ENCODE assay signal across 1 cellular context in genomic region chr4:94410678-94411206, GRCh38.
A peak's percentile ranks its signal among the peaks of the same experiment; 100 is the strongest.
TF ChIP-seq lines count a peak whose summit lies in the region.

No MANE protein-coding gene starts in this region.

TF ChIP-seq in HEK293, 187 proteins besides CTCF, POLR2A, EP300 and RAD21 (continued from another document and continues in another):
- TF ChIP-seq PATZ1 (tag by site-specific recombination; IDR thresholded peaks at IDR 0.05) (peak; percentile 44; the same call in 1 of the 2 replicates), ELK4 (IDR thresholded peaks at IDR 0.05; ENCODE audit: borderline replicate concordance, low read depth, low read length) (no peak), ZNF658 (tag by site-specific recombination; IDR thresholded peaks at IDR 0.05) (no peak), KLF8 (tag by site-specific recombination; IDR thresholded peaks at IDR 0.05) (0 out of 2 replicates have a peak, but pooled peaks have one; percentile 32), ZNF335 (tag by site-specific recombination; conservative IDR thresholded peaks at IDR 0.05) (peak; percentile 82), SP2 (tag by site-specific recombination; IDR thresholded peaks at IDR 0.05) (no peak), ZNF600 (tag by site-specific recombination; IDR thresholded peaks at IDR 0.05) (peak; percentile 81), ZNF302 (tag by site-specific recombination; IDR thresholded peaks at IDR 0.05; ENCODE audit: low read depth) (no peak), IKZF3 (tag by site-specific recombination; IDR thresholded peaks at IDR 0.05) (peak; percentile 71), PRDM1 (tag by site-specific recombination; IDR thresholded peaks at IDR 0.05) (peak; percentile 61; the same call in 1 of the 2 replicates), TRIM28 (IDR thresholded peaks at IDR 0.05; ENCODE audit: borderline replicate concordance, low read length) (no peak), ZXDB (tag by site-specific recombination; IDR thresholded peaks at IDR 0.05) (0 out of 2 replicates have a peak, but pooled peaks have one; percentile 33), BCL11B (tag by site-specific recombination; IDR thresholded peaks at IDR 0.05; ENCODE audit: low read depth) (no peak), ZNF561 (tag by site-specific recombination; IDR thresholded peaks at IDR 0.05; ENCODE audit: borderline replicate concordance) (peak; percentile 45; the same call in 1 of the 2 replicates), ZNF629 (tag by site-specific recombination; IDR thresholded peaks at IDR 0.05) (peak; percentile 57; the same call in 1 of the 2 replicates), ZNF558 (tag by site-specific recombination; IDR thresholded peaks at IDR 0.05) (peak; percentile 87), REST (tag by site-specific recombination; IDR thresholded peaks at IDR 0.05) (peak; percentile 83), ZNF610 (tag by site-specific recombination; IDR thresholded peaks at IDR 0.05; ENCODE audit: borderline replicate concordance) (peak; percentile 69; the same call in 1 of the 2 replicates), ZNF18 (tag by site-specific recombination; IDR thresholded peaks at IDR 0.05) (peak; percentile 64; the same call in 1 of the 2 replicates), SCRT1 (tag by site-specific recombination; IDR thresholded peaks at IDR 0.05; ENCODE audit: borderline replicate concordance) (no peak), ZBTB8A (tag by site-specific recombination; IDR thresholded peaks at IDR 0.05) (peak; percentile 41; the same call in 1 of the 2 replicates), OSR2 (tag by site-specific recombination; IDR thresholded peaks at IDR 0.05) (peak; percentile 81), PRDM6 (tag by site-specific recombination; IDR thresholded peaks at IDR 0.05) (peak; percentile 90), ZNF776 (tag by site-specific recombination; IDR thresholded peaks at IDR 0.05; ENCODE audit: borderline replicate concordance) (no peak), ZNF585B (tag by site-specific recombination; IDR thresholded peaks at IDR 0.05) (no peak), ZBTB17 (tag by site-specific recombination; IDR thresholded peaks at IDR 0.05) (peak; percentile 95), ZNF341 (tag by site-specific recombination; IDR thresholded peaks at IDR 0.05; ENCODE audit: low read depth) (peak; percentile 79), ZNF48 (tag by site-specific recombination; IDR thresholded peaks at IDR 0.05) (no peak), INSM2 (tag by site-specific recombination; IDR thresholded peaks at IDR 0.05) (peak; percentile 23; the same call in 1 of the 2 replicates), PRDM10 (tag by site-specific recombination; IDR thresholded peaks at IDR 0.05) (peak; percentile 62; the same call in 1 of the 2 replicates), ZBTB11 (tag by site-specific recombination; conservative IDR thresholded peaks at IDR 0.05; ENCODE audit: low read depth) (0 out of 2 replicates have a peak, but pooled peaks have one; percentile 34), ZNF2 (tag by site-specific recombination; IDR thresholded peaks at IDR 0.05) (peak; percentile 35; the same call in 1 of the 2 replicates), ZNF24 (tag by site-specific recombination; IDR thresholded peaks at IDR 0.05) (peak; percentile 39; the same call in 1 of the 2 replicates), PRDM4 (tag by site-specific recombination; IDR thresholded peaks at IDR 0.05) (0 out of 2 replicates have a peak, but pooled peaks have one; percentile 43)
